27 cellular contexts compared by ENCODE assay signal in genomic region chr6:53669592-53669991, GRCh38. TPM values are rescaled to one million over a fixed set of nuclear protein-coding genes. Genes with fewer than 3 reads are reported as not detected.
"Had no signal": no experiment of that assay in that cellular context is flagged by ENCODE, and none has a peak within 500 bp of the region (broad histone marks: within the 10 kb centered on the region; RNA-seq: fewer than 3 reads in every experiment).

No MANE protein-coding gene starts in this region.

- H3K4me3 ChIP-seq: left ventricle myocardium inferior, lung, mucosa of descending colon, ovary, prostate gland, sigmoid colon, stomach, testis, thyroid gland, transverse colon, upper lobe of left lung, uterus had no signal

- ATAC-seq: mucosa of descending colon; naive thymus-derived CD4-positive, alpha-beta T cell; right cardiac atrium; stimulated activated naive B cell treated with anti-CD40 and anti-IgM and Interleukin-4, amounts not matched to agents 10 μg/mL and 1 μg/mL and 100 μg/mL, for 72 hours; stimulated activated naive CD8-positive, alpha-beta T cell treated with anti-CD3 and anti-CD28 coated beads, Interleukin-15, Interleukin-2, amounts not matched to agents 100 U/mL and 50 U/mL, for 24 hours had no signal

- H3K9me3 ChIP-seq: mucosa of descending colon, ovary, prostate gland, sigmoid colon, stomach, testis, thyroid gland, transverse colon, upper lobe of left lung, uterus had no signal

- DNase-seq: hypothalamus; immature natural killer cell; left ventricle myocardium inferior; midbrain; mucosa of descending colon; naive thymus-derived CD4-positive, alpha-beta T cell; ovary; posterior cingulate gyrus; retina; right cardiac atrium; sigmoid colon; small intestine; stimulated activated CD4-positive, alpha-beta T cell treated with anti-CD3 and anti-CD28 coated beads, Interleukin-1b, Interleukin-23, amount 100 ng/mL, for 48 hours; stimulated activated CD4-positive, alpha-beta T cell treated with anti-CD3 and anti-CD28 coated beads, Interleukin-2, amount 100 ng/mL, for 48 hours; stimulated activated CD4-positive, alpha-beta T cell treated with anti-CD3 and anti-CD28 coated beads, Interleukin-4, amount 100 ng/mL, for 4 hours; stimulated activated CD8-positive, alpha-beta memory T cell treated with anti-CD3 and anti-CD28 coated beads, Interleukin-4, amount 100 ng/mL, for 48 hours; stimulated activated naive B cell treated with anti-CD40 and anti-IgM and Interleukin-4, amounts not matched to agents 10 μg/mL and 1 μg/mL and 100 μg/mL, for 72 hours; stimulated activated naive CD8-positive, alpha-beta T cell treated with anti-CD3 and anti-CD28 coated beads, Interleukin-15, Interleukin-2, amounts not matched to agents 100 U/mL and 50 U/mL, for 24 hours; stomach; testis; thyroid gland; transverse colon; upper lobe of left lung; uterus had no signal

- H3K27me3 ChIP-seq: ovary, testis, thyroid gland, transverse colon, upper lobe of left lung, uterus had no signal

- H3K27ac ChIP-seq: left ventricle myocardium inferior, ovary, prostate gland, sigmoid colon, stomach, testis, thyroid gland, transverse colon, upper lobe of left lung, uterus had no signal

- H3K36me3 ChIP-seq: left ventricle myocardium inferior, ovary, prostate gland, sigmoid colon, stomach, thyroid gland, transverse colon, upper lobe of left lung, uterus had no signal

- FAIRE-seq: islet of Langerhans, small intestine had no signal

- H3K4me1 ChIP-seq: prostate gland, testis, transverse colon, uterus had no signal

RNA-seq across cellular contexts. Expression of gene KLHL31, which starts 4.0 kb away (rescaled TPM):
- polyA plus RNA-seq: immature natural killer cell; naive thymus-derived CD4-positive, alpha-beta T cell had no signal
